ENCODE assay signal across 15 cellular contexts in genomic region chr4:145278341-145279121, GRCh38.
DNase-seq lines count a peak whose midpoint lies in the region; ATAC-seq, FAIRE-seq and TF ChIP-seq lines count a peak whose summit lies in the region.
"Had no signal": no experiment of that assay in that cellular context is flagged by ENCODE, and none has a peak within 500 bp of the region (broad histone marks: within the 10 kb centered on the region; RNA-seq: fewer than 3 reads in every experiment).

No MANE protein-coding gene starts in this region.

- FAIRE-seq in keratinocyte (lab: Jason Lieb, UNC) (no peak), small intestine (lab: Jason Lieb, UNC) (no peak)

- H4K20me1 ChIP-seq in keratinocyte (ENCODE audit: control insufficient read depth, extremely low read depth, insufficient read depth, low read length): no peaks in the 10 kb centered on the region

- H3K36me3 ChIP-seq in keratinocyte (ENCODE audit: control insufficient read depth in 2 of 2, extremely low read depth in 1 of 2, insufficient read depth in 2 of 2, low read length in 2 of 2): no peaks in the 10 kb centered on the region
- no peaks in the 10 kb centered on the region for H3K36me3 ChIP-seq in BE2C
- H3K36me3 ChIP-seq in small intestine (ENCODE audit: control insufficient read depth in 2 of 2, insufficient read depth in 2 of 2, low read length in 2 of 2): no peaks in the 10 kb centered on the region
- H3K36me3 ChIP-seq: neutrophil had no signal

- WGBS in small intestine, 3 donors: 83 to 93% (median 90%) methylated on average over 2 of the region's 2 CpGs

- H3K27ac ChIP-seq in caudate nucleus (ENCODE audit: low read depth, low read length) (peak overlapping the region; percentile 50), keratinocyte (ENCODE audit: control insufficient read depth, insufficient read depth, low read length) (peak overlapping the region; percentile 87), small intestine (ENCODE audit: low read depth in 1 of 2, low read length in 1 of 2) (no peak overlapping the region)
- H3K27ac ChIP-seq: neutrophil had no signal

- no peaks in the 10 kb centered on the region for H3K36me3 Mint-ChIP-seq in effector memory CD8-positive, alpha-beta T cell (ENCODE audit: insufficient read depth)
- H3K36me3 Mint-ChIP-seq: stimulated activated effector memory CD8-positive, alpha-beta T cell treated with anti-CD3 and anti-CD28 coated beads, Interleukin-12 subunit alpha, Interleukin-12 subunit beta, amount 100 ng/mL, for 72 hours; T-cell had no signal

- H3K27me3 ChIP-seq in keratinocyte (ENCODE audit: control insufficient read depth, extremely low read depth, insufficient read depth, low read length) (no peaks in the 10 kb centered on the region), BE2C (no peaks in the 10 kb centered on the region), small intestine (ENCODE audit: control insufficient read depth in 2 of 2, insufficient read depth in 2 of 2, low read length in 2 of 2) (no peaks in the 10 kb centered on the region)
- H3K27me3 ChIP-seq: neutrophil had no signal

- peak overlapping the region; percentile 16 for H2AFZ ChIP-seq in keratinocyte (ENCODE audit: control insufficient read depth, low read length)

- no peaks in the 10 kb centered on the region for H3K4me1 Mint-ChIP-seq in effector memory CD8-positive, alpha-beta T cell (ENCODE audit: low read depth in 2 of 2)
- H3K4me1 Mint-ChIP-seq: activated CD4-positive, alpha-beta T cell treated with anti-CD3 and anti-CD28 coated beads, Interleukin-2, amount 10 ng/mL, durations not matched to agents 7 days and 5 days; stimulated activated effector memory CD8-positive, alpha-beta T cell treated with anti-CD3 and anti-CD28 coated beads, Interleukin-12 subunit alpha, Interleukin-12 subunit beta, amount 100 ng/mL, for 72 hours; T-cell had no signal

- H3K4me3 Mint-ChIP-seq in effector memory CD8-positive, alpha-beta T cell: no peak overlapping the region
- H3K4me3 Mint-ChIP-seq: activated CD4-positive, alpha-beta T cell treated with anti-CD3 and anti-CD28 coated beads, Interleukin-2, amount 10 ng/mL, durations not matched to agents 7 days and 5 days; stimulated activated effector memory CD8-positive, alpha-beta T cell treated with anti-CD3 and anti-CD28 coated beads, Interleukin-12 subunit alpha, Interleukin-12 subunit beta, amount 100 ng/mL, for 72 hours; T-cell had no signal

- DNase-seq in AG10803 (ENCODE audit: low read depth): peak; percentile 31
- DNase-seq in LHCN-M2 (ENCODE audit: low read depth): peak; percentile 50
- no peak for DNase-seq in caudate nucleus (lab: John Stamatoyannopoulos, UW)
- DNase-seq in keratinocyte (ENCODE audit: low read depth, low spot score): no peak
- DNase-seq in effector memory CD8-positive, alpha-beta T cell: no peak
- no peak for DNase-seq in BE2C
- no peak for DNase-seq in small intestine
- DNase-seq in DMS153 treated with DMSO at 0.1 percent for 48 hours (lab: John Stamatoyannopoulos, UW; ENCODE audit: unreplicated experiment): no peak
- DNase-seq: activated CD4-positive, alpha-beta T cell treated with anti-CD3 and anti-CD28 coated beads, Interleukin-2, amount 10 ng/mL, durations not matched to agents 7 days and 5 days; activated effector memory CD4-positive, alpha-beta T cell treated with anti-CD3 and anti-CD28 coated beads, Interleukin-2, amount 50 U/mL, for 16 hours; NCI-H1436 treated with DMSO at 0.1 percent for 48 hours; T-cell had no signal

- TF ChIP-seq CTCF in AG10803 (conservative IDR thresholded peaks at IDR 0.05; ENCODE audit: low read length) (no peak), keratinocyte (optimal IDR thresholded peaks at IDR 0.05 in 1 of 3, IDR thresholded peaks at IDR 0.05 in 1 of 3, conservative IDR thresholded peaks at IDR 0.05 in 1 of 3; ENCODE audit: extremely low read depth in 1 of 3, insufficient read depth in 2 of 3, low read length in 3 of 3) (no peak), BE2C (IDR thresholded peaks at IDR 0.05; ENCODE audit: low read depth, low read length) (no peak)

- H3K79me2 ChIP-seq in keratinocyte (ENCODE audit: control insufficient read depth, insufficient read depth, low read length): no peaks in the 10 kb centered on the region

- H3K9me1 ChIP-seq in keratinocyte (ENCODE audit: control insufficient read depth, extremely low read depth, insufficient read depth, low read length): no peaks in the 10 kb centered on the region

- peak overlapping the region; percentile 53 for H3K9ac ChIP-seq in keratinocyte (ENCODE audit: control insufficient read depth, extremely low read depth, insufficient read depth, low read length)

- H3K4me3 ChIP-seq in AG10803 (ENCODE audit: low read length): no peak overlapping the region
- peak overlapping the region in 1 of 3 experiments; percentile 31 for H3K4me3 ChIP-seq in keratinocyte (ENCODE audit: control insufficient read depth in 2 of 3, extremely low read depth in 1 of 3, insufficient read depth in 2 of 3, low read depth in 1 of 3, low read length in 3 of 3)
- H3K4me3 ChIP-seq in BE2C (ENCODE audit: low read depth, low read length): no peak overlapping the region
- H3K4me3 ChIP-seq in small intestine (ENCODE audit: low read depth in 1 of 2, low read length in 2 of 2): no peak overlapping the region

- H3K4me2 ChIP-seq in keratinocyte (ENCODE audit: control insufficient read depth, extremely low read depth, insufficient read depth, low read depth, low read length): peak overlapping the region; percentile 70

- peaks cover 13 to 22% of the 10 kb centered on the region in 2 donors for H3K27me3 Mint-ChIP-seq in effector memory CD8-positive, alpha-beta T cell
- H3K27me3 Mint-ChIP-seq: activated CD4-positive, alpha-beta T cell treated with anti-CD3 and anti-CD28 coated beads, Interleukin-2, amount 10 ng/mL, durations not matched to agents 7 days and 5 days had no signal

- ATAC-seq in effector memory CD8-positive, alpha-beta T cell (replicated peaks): no peak
- ATAC-seq: left lobe of liver; stimulated activated effector memory CD8-positive, alpha-beta T cell treated with anti-CD3 and anti-CD28 coated beads, Interleukin-12 subunit alpha, Interleukin-12 subunit beta, amount 100 ng/mL, for 72 hours; T-cell had no signal

- no peak overlapping the region for H3K27ac Mint-ChIP-seq in effector memory CD8-positive, alpha-beta T cell
- H3K27ac Mint-ChIP-seq: activated CD4-positive, alpha-beta T cell treated with anti-CD3 and anti-CD28 coated beads, Interleukin-2, amount 10 ng/mL, durations not matched to agents 7 days and 5 days; stimulated activated effector memory CD8-positive, alpha-beta T cell treated with anti-CD3 and anti-CD28 coated beads, Interleukin-12 subunit alpha, Interleukin-12 subunit beta, amount 100 ng/mL, for 72 hours; T-cell had no signal

- H3K9me3 ChIP-seq in keratinocyte (ENCODE audit: control insufficient read depth, low read depth, low read length) (no peaks in the 10 kb centered on the region), BE2C (no peaks in the 10 kb centered on the region), small intestine (ENCODE audit: control insufficient read depth, low read depth) (no peaks in the 10 kb centered on the region)
- H3K9me3 ChIP-seq: neutrophil had no signal

- dilution Hi-C loops in keratinocyte (cut with MboI; ENCODE audit: extremely low pct_ligation_motif_present, low sequenced_read_pairs): no loop called here

- H3K4me1 ChIP-seq in keratinocyte (ENCODE audit: control insufficient read depth, extremely low read depth, insufficient read depth, low read length): peaks cover 20% of the 10 kb centered on the region
- peaks cover 16% of the 10 kb centered on the region for H3K4me1 ChIP-seq in BE2C
- H3K4me1 ChIP-seq in small intestine (ENCODE audit: control insufficient read depth in 2 of 2, insufficient read depth in 1 of 2, low read depth in 1 of 2, low read length in 1 of 2): no peaks in the 10 kb centered on the region

- H3K9me3 Mint-ChIP-seq in effector memory CD8-positive, alpha-beta T cell: no peaks in the 10 kb centered on the region
- H3K9me3 Mint-ChIP-seq: stimulated activated effector memory CD8-positive, alpha-beta T cell treated with anti-CD3 and anti-CD28 coated beads, Interleukin-12 subunit alpha, Interleukin-12 subunit beta, amount 100 ng/mL, for 72 hours; T-cell had no signal

Comparison
In these comparisons a context has a peak if more than half of its experiments do, and no peak if none do; other contexts are left out.
1. DNase-seq: peak in AG10803 (single experiment) and LHCN-M2 (single experiment); none in caudate nucleus (0 of 61), keratinocyte (single experiment), effector memory CD8-positive, alpha-beta T cell (0 of 3), BE2C (single experiment), small intestine (single experiment) and DMS153 treated with DMSO at 0.1 percent for 48 hours (single experiment).
2. H3K27ac ChIP-seq: peak in caudate nucleus (single experiment) and keratinocyte (single experiment); none in small intestine (0 of 2).